In the genomic region with DNA sequence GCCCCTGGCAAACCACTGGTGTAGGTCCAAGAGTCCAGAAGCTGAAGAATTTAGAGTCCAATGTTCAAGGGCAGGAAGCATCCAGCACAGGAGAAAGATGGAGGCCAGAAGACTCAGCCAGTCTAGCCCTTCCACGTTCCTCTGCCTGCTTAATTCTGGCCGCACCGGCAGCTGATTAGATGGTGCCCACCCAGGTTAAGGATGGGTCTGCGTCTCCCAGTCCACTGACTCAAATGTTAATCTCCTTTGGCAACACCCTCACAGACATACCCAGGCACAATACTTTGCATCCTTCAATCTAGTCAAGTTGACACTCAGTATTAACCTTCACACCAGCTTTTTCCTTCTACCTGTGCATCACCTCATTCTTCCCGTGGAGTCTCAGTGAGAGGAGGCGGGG, we compare ENCODE assay signal across 7 cellular contexts.
A peak's percentile ranks its signal among the peaks of the same experiment; 100 is the strongest.
DNase-seq lines count a peak whose midpoint lies in the region; ATAC-seq and TF ChIP-seq lines count a peak whose summit lies in the region.
"Not testable (repeated sequence)": the region's sequence is repeated elsewhere in the genome, so short reads cannot be mapped to it uniquely, and the experiment has no call there.

No MANE protein-coding gene starts in this region.

- not testable (repeated sequence) for H3K9me3 Mint-ChIP-seq in CD4-positive, CD25-positive, alpha-beta regulatory T cell; activated CD4-positive, alpha-beta memory T cell treated with anti-CD3 and anti-CD28 coated beads for 36 hours; activated T-helper 17 cell treated with anti-CD3 and anti-CD28 coated beads, Interleukin-2, amount 50 U/mL, for 72 hours; activated naive CD8-positive, alpha-beta T cell treated with anti-CD3 and anti-CD28 coated beads, Interleukin-2, amount 50 U/mL, for 24 hours; glutamatergic neuron (ENCODE audit: unreplicated experiment); naive thymus-derived CD4-positive, alpha-beta T cell

- not testable (repeated sequence) for DNase-seq in CD4-positive, CD25-positive, alpha-beta regulatory T cell; activated CD4-positive, alpha-beta memory T cell treated with anti-CD3 and anti-CD28 coated beads for 36 hours; activated naive CD8-positive, alpha-beta T cell treated with anti-CD3 and anti-CD28 coated beads, Interleukin-2, amount 50 U/mL, for 24 hours; glutamatergic neuron; naive thymus-derived CD4-positive, alpha-beta T cell
- DNase-seq in spleen = peak; percentile 22

- POLR2A ChIA-PET in activated CD4-positive, alpha-beta memory T cell treated with anti-CD3 and anti-CD28 coated beads for 36 hours (lab: Charles Lee) = interaction anchor here (1.5 kb wide), 1 partner anchor 60 kb away, joined by 3 read pairs; no protein-coding TSS in a partner anchor
- POLR2A ChIA-PET in naive thymus-derived CD4-positive, alpha-beta T cell (lab: Charles Lee) = interaction anchor here (0.6 kb wide), 1 partner anchor 75 kb away, joined by 5 read pairs; no protein-coding TSS in a partner anchor

- intact Hi-C loops in activated CD4-positive, alpha-beta memory T cell treated with anti-CD3 and anti-CD28 coated beads for 36 hours (cut with micrococcal nuclease); naive thymus-derived CD4-positive, alpha-beta T cell (cut with micrococcal nuclease); spleen (cut with DNase I; ENCODE audit: low total_unique reads): not testable (repeated sequence)

- H3K4me3 Mint-ChIP-seq in CD4-positive, CD25-positive, alpha-beta regulatory T cell; activated CD4-positive, alpha-beta memory T cell treated with anti-CD3 and anti-CD28 coated beads for 36 hours; activated T-helper 17 cell treated with anti-CD3 and anti-CD28 coated beads, Interleukin-2, amount 50 U/mL, for 72 hours; activated naive CD8-positive, alpha-beta T cell treated with anti-CD3 and anti-CD28 coated beads, Interleukin-2, amount 50 U/mL, for 24 hours; glutamatergic neuron (ENCODE audit: unreplicated experiment); naive thymus-derived CD4-positive, alpha-beta T cell: not testable (repeated sequence)

- H3K4me1 Mint-ChIP-seq in CD4-positive, CD25-positive, alpha-beta regulatory T cell = peaks cover 4 to 39% (median 13%) of the 10 kb centered on the region in 4 donors
- peaks cover 29% of the 10 kb centered on the region for H3K4me1 Mint-ChIP-seq in activated CD4-positive, alpha-beta memory T cell treated with anti-CD3 and anti-CD28 coated beads for 36 hours (ENCODE audit: low read depth)
- peaks cover 19% of the 10 kb centered on the region for H3K4me1 Mint-ChIP-seq in activated T-helper 17 cell treated with anti-CD3 and anti-CD28 coated beads, Interleukin-2, amount 50 U/mL, for 72 hours
- H3K4me1 Mint-ChIP-seq in activated naive CD8-positive, alpha-beta T cell treated with anti-CD3 and anti-CD28 coated beads, Interleukin-2, amount 50 U/mL, for 24 hours = peaks cover 27% of the 10 kb centered on the region
- peaks cover 12% of the 10 kb centered on the region for H3K4me1 Mint-ChIP-seq in glutamatergic neuron (ENCODE audit: low read depth, unreplicated experiment)
- peaks cover 7 to 31% (median 20%) of the 10 kb centered on the region in 7 donors for H3K4me1 Mint-ChIP-seq in naive thymus-derived CD4-positive, alpha-beta T cell

- peaks cover 80% of the 10 kb centered on the region for H3K36me3 ChIP-seq in CD4-positive, CD25-positive, alpha-beta regulatory T cell (ENCODE audit: control insufficient read depth, insufficient read depth, low read length)
- peaks cover 29 to 90% (median 40%) of the 10 kb centered on the region in 3 experiments for H3K36me3 ChIP-seq in naive thymus-derived CD4-positive, alpha-beta T cell (ENCODE audit: control insufficient read depth in 2 of 3, insufficient read depth in 3 of 3, low read length in 3 of 3)
- peaks cover 0 to 97% (median 69%) of the 10 kb centered on the region in 6 donors for H3K36me3 ChIP-seq in spleen

- H3K27ac Mint-ChIP-seq in CD4-positive, CD25-positive, alpha-beta regulatory T cell = peak overlapping the region in 2 of 3 donors; percentile 56 to 60
- peak overlapping the region; percentile 21 for H3K27ac Mint-ChIP-seq in activated CD4-positive, alpha-beta memory T cell treated with anti-CD3 and anti-CD28 coated beads for 36 hours
- peak overlapping the region; percentile 41 for H3K27ac Mint-ChIP-seq in activated T-helper 17 cell treated with anti-CD3 and anti-CD28 coated beads, Interleukin-2, amount 50 U/mL, for 72 hours
- peak overlapping the region; percentile 76 for H3K27ac Mint-ChIP-seq in activated naive CD8-positive, alpha-beta T cell treated with anti-CD3 and anti-CD28 coated beads, Interleukin-2, amount 50 U/mL, for 24 hours
- peak overlapping the region; percentile 12 for H3K27ac Mint-ChIP-seq in glutamatergic neuron (ENCODE audit: unreplicated experiment)
- peak overlapping the region in 5 of 9 donors; percentile 3 to 76 (median 56) for H3K27ac Mint-ChIP-seq in naive thymus-derived CD4-positive, alpha-beta T cell

- H3K27ac ChIP-seq in CD4-positive, CD25-positive, alpha-beta regulatory T cell (ENCODE audit: insufficient read depth, low read length, poor library complexity, severe bottlenecking); naive thymus-derived CD4-positive, alpha-beta T cell (ENCODE audit: low read depth, low read length); spleen: not testable (repeated sequence)

- H3K4me1 ChIP-seq in CD4-positive, CD25-positive, alpha-beta regulatory T cell (ENCODE audit: control insufficient read depth, insufficient read depth, low read length, poor library complexity, severe bottlenecking) = not testable (repeated sequence)
- peaks cover 0 to 12% of the 10 kb centered on the region in 2 donors for H3K4me1 ChIP-seq in naive thymus-derived CD4-positive, alpha-beta T cell (ENCODE audit: control insufficient read depth in 2 of 2, insufficient read depth in 2 of 2, low read length in 2 of 2)
- H3K4me1 ChIP-seq in spleen = peaks cover 2 to 20% (median 12%) of the 10 kb centered on the region in 6 donors

- CTCF ChIA-PET in activated CD4-positive, alpha-beta memory T cell treated with anti-CD3 and anti-CD28 coated beads for 36 hours (lab: Charles Lee); naive thymus-derived CD4-positive, alpha-beta T cell (lab: Charles Lee): not testable (repeated sequence)

- TF ChIP-seq POLR2A in spleen (IDR thresholded peaks at IDR 0.05) = not testable (repeated sequence)

- H3K9me3 ChIP-seq in CD4-positive, CD25-positive, alpha-beta regulatory T cell (ENCODE audit: control insufficient read depth in 2 of 2, low read length in 2 of 2); naive thymus-derived CD4-positive, alpha-beta T cell (ENCODE audit: control insufficient read depth in 2 of 3, low read length in 3 of 3); spleen: not testable (repeated sequence)

- H3K27me3 Mint-ChIP-seq in CD4-positive, CD25-positive, alpha-beta regulatory T cell; activated CD4-positive, alpha-beta memory T cell treated with anti-CD3 and anti-CD28 coated beads for 36 hours; activated T-helper 17 cell treated with anti-CD3 and anti-CD28 coated beads, Interleukin-2, amount 50 U/mL, for 72 hours; activated naive CD8-positive, alpha-beta T cell treated with anti-CD3 and anti-CD28 coated beads, Interleukin-2, amount 50 U/mL, for 24 hours; glutamatergic neuron (ENCODE audit: unreplicated experiment); naive thymus-derived CD4-positive, alpha-beta T cell: not testable (repeated sequence)

- WGBS in spleen, 5 donors = 96 to 99% (median 97%) methylated on average over 6 of the region's 6 CpGs

- TF ChIP-seq CTCF in glutamatergic neuron (IDR thresholded peaks at IDR 0.05; ENCODE audit: partially characterized antibody, unreplicated experiment); spleen (IDR thresholded peaks at IDR 0.05 in 8 of 11, conservative IDR thresholded peaks at IDR 0.05 in 3 of 11): not testable (repeated sequence)

- H3K36me3 Mint-ChIP-seq in CD4-positive, CD25-positive, alpha-beta regulatory T cell = peaks cover 45% of the 10 kb centered on the region
- peaks cover 45% of the 10 kb centered on the region for H3K36me3 Mint-ChIP-seq in activated CD4-positive, alpha-beta memory T cell treated with anti-CD3 and anti-CD28 coated beads for 36 hours
- H3K36me3 Mint-ChIP-seq in activated T-helper 17 cell treated with anti-CD3 and anti-CD28 coated beads, Interleukin-2, amount 50 U/mL, for 72 hours (ENCODE audit: low read depth) = peaks cover 99% of the 10 kb centered on the region
- H3K36me3 Mint-ChIP-seq in activated naive CD8-positive, alpha-beta T cell treated with anti-CD3 and anti-CD28 coated beads, Interleukin-2, amount 50 U/mL, for 24 hours (ENCODE audit: low read depth) = peaks cover 31% of the 10 kb centered on the region
- H3K36me3 Mint-ChIP-seq in glutamatergic neuron (ENCODE audit: unreplicated experiment) = not testable (repeated sequence)
- peaks cover 15 to 58% (median 38%) of the 10 kb centered on the region in 5 donors for H3K36me3 Mint-ChIP-seq in naive thymus-derived CD4-positive, alpha-beta T cell

- not testable (repeated sequence) for H3K27me3 ChIP-seq in CD4-positive, CD25-positive, alpha-beta regulatory T cell (ENCODE audit: control insufficient read depth, insufficient read depth, low read length); naive thymus-derived CD4-positive, alpha-beta T cell (ENCODE audit: control insufficient read depth in 2 of 2, insufficient read depth in 2 of 2, low read length in 2 of 2); spleen (replicated peaks in 1 of 7)

- H3K4me3 ChIP-seq in CD4-positive, CD25-positive, alpha-beta regulatory T cell (ENCODE audit: low read depth, low read length); naive thymus-derived CD4-positive, alpha-beta T cell (ENCODE audit: low read length); spleen: not testable (repeated sequence)

- ATAC-seq in CD4-positive, CD25-positive, alpha-beta regulatory T cell (ENCODE audit: low read depth in 2 of 2); activated T-helper 17 cell treated with anti-CD3 and anti-CD28 coated beads, Interleukin-2, amount 50 U/mL, for 72 hours (replicated peaks); activated naive CD8-positive, alpha-beta T cell treated with anti-CD3 and anti-CD28 coated beads, Interleukin-2, amount 50 U/mL, for 24 hours; naive thymus-derived CD4-positive, alpha-beta T cell: not testable (repeated sequence)

Comparison
In these comparisons a context has a peak if more than half of its experiments do, and no peak if none do; other contexts are left out.
1. H3K27ac Mint-ChIP-seq: peak in every context shown above with its lines; median percentile 76 in activated naive CD8-positive, alpha-beta T cell treated with anti-CD3 and anti-CD28 coated beads, Interleukin-2, amount 50 U/mL, for 24 hours; 58 in CD4-positive, CD25-positive, alpha-beta regulatory T cell; 56 in naive thymus-derived CD4-positive, alpha-beta T cell; 41 in activated T-helper 17 cell treated with anti-CD3 and anti-CD28 coated beads, Interleukin-2, amount 50 U/mL, for 72 hours; 21 in activated CD4-positive, alpha-beta memory T cell treated with anti-CD3 and anti-CD28 coated beads for 36 hours; 12 in glutamatergic neuron.